10 cellular contexts compared by ENCODE assay signal in the genomic region with DNA sequence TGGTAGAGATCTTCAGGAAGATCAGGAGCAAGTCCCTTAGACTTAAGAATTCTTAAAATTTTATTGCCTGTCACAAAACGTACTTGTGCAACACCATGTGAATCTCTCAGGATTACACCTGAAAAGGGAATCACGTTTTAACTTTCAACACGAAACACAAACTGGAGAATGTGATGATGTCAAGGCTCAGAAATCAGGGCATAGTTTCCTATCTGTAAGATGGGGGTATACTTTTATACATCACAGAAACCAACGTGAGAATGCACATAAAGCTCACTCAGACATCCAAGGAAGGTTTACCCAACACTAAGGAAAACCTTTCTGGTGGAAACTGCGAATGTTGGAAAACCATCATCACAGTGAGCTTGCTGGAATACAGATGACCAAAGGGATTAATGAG.
DNase-seq lines count a peak whose midpoint lies in the region; ATAC-seq and TF ChIP-seq lines count a peak whose summit lies in the region.
"Had no signal": no experiment of that assay in that cellular context is flagged by ENCODE, and none has a peak within 500 bp of the region (broad histone marks: within the 10 kb centered on the region; RNA-seq: fewer than 3 reads in every experiment).

No MANE protein-coding gene starts in this region.

- H3K4me3 Mint-ChIP-seq in activated naive CD4-positive, alpha-beta T cell treated with anti-CD3 and anti-CD28 coated beads, Interleukin-2, amount 10 ng/mL, durations not matched to agents 7 days and 5 days: peak overlapping the region; percentile 98
- peak overlapping the region; percentile 97 for H3K4me3 Mint-ChIP-seq in stimulated activated memory B cell treated with anti-CD40 and anti-IgM and Interleukin-4, amounts not matched to agents 10 μg/mL and 1 μg/mL and 100 μg/mL, for 72 hours

- DNase-seq in activated naive CD4-positive, alpha-beta T cell treated with anti-CD3 and anti-CD28 coated beads, Interleukin-2, amount 10 ng/mL, durations not matched to agents 7 days and 5 days: no peak
- no peak for DNase-seq in activated naive CD4-positive, alpha-beta T cell treated with Interleukin-2 at 50 U/mL for 16 hours
- DNase-seq in fibroblast of mammary gland (ENCODE audit: low read depth): no peak
- DNase-seq in GM10266 (ENCODE audit: extremely low spot score): no peak
- DNase-seq in NAMALWA (ENCODE audit: low spot score): no peak
- DNase-seq: NCI-H1048 had no signal

- peaks cover 46% of the 10 kb centered on the region for H3K36me3 Mint-ChIP-seq in activated naive CD4-positive, alpha-beta T cell treated with anti-CD3 and anti-CD28 coated beads, Interleukin-2, amount 10 ng/mL, durations not matched to agents 7 days and 5 days
- peaks cover 38% of the 10 kb centered on the region for H3K36me3 Mint-ChIP-seq in stimulated activated memory B cell treated with anti-CD40 and anti-IgM and Interleukin-4, amounts not matched to agents 10 μg/mL and 1 μg/mL and 100 μg/mL, for 72 hours

- CTCF ChIA-PET in activated naive CD4-positive, alpha-beta T cell treated with anti-CD3 and anti-CD28 coated beads, Interleukin-2, amount 10 ng/mL, durations not matched to agents 7 days and 5 days (lab: Charles Lee): interaction anchor here (0.8 to 2.0 kb wide), 4 partner anchors 11 to 255 kb away, joined by 3 to 7 read pairs (median 4); no protein-coding TSS in a partner anchor

- H3K27ac ChIP-seq in VCaP: peak overlapping the region; percentile 89; the same call in 1 of the 2 replicates
- H3K27ac ChIP-seq: neutrophil had no signal

- peaks cover 50% of the 10 kb centered on the region for H3K4me1 Mint-ChIP-seq in activated naive CD4-positive, alpha-beta T cell treated with anti-CD3 and anti-CD28 coated beads, Interleukin-2, amount 10 ng/mL, durations not matched to agents 7 days and 5 days
- peaks cover 38% of the 10 kb centered on the region for H3K4me1 Mint-ChIP-seq in stimulated activated memory B cell treated with anti-CD40 and anti-IgM and Interleukin-4, amounts not matched to agents 10 μg/mL and 1 μg/mL and 100 μg/mL, for 72 hours

- H3K9me3 Mint-ChIP-seq in activated naive CD4-positive, alpha-beta T cell treated with anti-CD3 and anti-CD28 coated beads, Interleukin-2, amount 10 ng/mL, durations not matched to agents 7 days and 5 days: no peaks in the 10 kb centered on the region
- H3K9me3 Mint-ChIP-seq in stimulated activated memory B cell treated with anti-CD40 and anti-IgM and Interleukin-4, amounts not matched to agents 10 μg/mL and 1 μg/mL and 100 μg/mL, for 72 hours: no peaks in the 10 kb centered on the region

- ATAC-seq in stimulated activated memory B cell treated with anti-CD40 and anti-IgM and Interleukin-4, amounts not matched to agents 10 μg/mL and 1 μg/mL and 100 μg/mL, for 72 hours: no peak
- ATAC-seq in GM19395 (IDR thresholded peaks at IDR 0.05; ENCODE audit: unreplicated experiment): no peak

- no peaks in the 10 kb centered on the region for H3K27me3 Mint-ChIP-seq in activated naive CD4-positive, alpha-beta T cell treated with anti-CD3 and anti-CD28 coated beads, Interleukin-2, amount 10 ng/mL, durations not matched to agents 7 days and 5 days
- no peaks in the 10 kb centered on the region for H3K27me3 Mint-ChIP-seq in stimulated activated memory B cell treated with anti-CD40 and anti-IgM and Interleukin-4, amounts not matched to agents 10 μg/mL and 1 μg/mL and 100 μg/mL, for 72 hours

- H3K27ac Mint-ChIP-seq in activated naive CD4-positive, alpha-beta T cell treated with anti-CD3 and anti-CD28 coated beads, Interleukin-2, amount 10 ng/mL, durations not matched to agents 7 days and 5 days: peak overlapping the region; percentile 64
- peak overlapping the region; percentile 99 for H3K27ac Mint-ChIP-seq in stimulated activated memory B cell treated with anti-CD40 and anti-IgM and Interleukin-4, amounts not matched to agents 10 μg/mL and 1 μg/mL and 100 μg/mL, for 72 hours

- H3K4me3 ChIP-seq in fibroblast of mammary gland (ENCODE audit: control insufficient read depth, low read depth, low read length): peak overlapping the region; percentile 99

- TF ChIP-seq CTCF in VCaP (conservative IDR thresholded peaks at IDR 0.05) (no peak), fibroblast of mammary gland (conservative IDR thresholded peaks at IDR 0.05; ENCODE audit: control insufficient read depth, insufficient read depth, low read depth, low read length) (no peak), GM10266 (IDR thresholded peaks at IDR 0.05; ENCODE audit: control insufficient read depth, insufficient read depth, low read depth, missing control alignments) (no peak)
